Comparison of ENCODE assay signal across 8 cellular contexts in the genomic region with DNA sequence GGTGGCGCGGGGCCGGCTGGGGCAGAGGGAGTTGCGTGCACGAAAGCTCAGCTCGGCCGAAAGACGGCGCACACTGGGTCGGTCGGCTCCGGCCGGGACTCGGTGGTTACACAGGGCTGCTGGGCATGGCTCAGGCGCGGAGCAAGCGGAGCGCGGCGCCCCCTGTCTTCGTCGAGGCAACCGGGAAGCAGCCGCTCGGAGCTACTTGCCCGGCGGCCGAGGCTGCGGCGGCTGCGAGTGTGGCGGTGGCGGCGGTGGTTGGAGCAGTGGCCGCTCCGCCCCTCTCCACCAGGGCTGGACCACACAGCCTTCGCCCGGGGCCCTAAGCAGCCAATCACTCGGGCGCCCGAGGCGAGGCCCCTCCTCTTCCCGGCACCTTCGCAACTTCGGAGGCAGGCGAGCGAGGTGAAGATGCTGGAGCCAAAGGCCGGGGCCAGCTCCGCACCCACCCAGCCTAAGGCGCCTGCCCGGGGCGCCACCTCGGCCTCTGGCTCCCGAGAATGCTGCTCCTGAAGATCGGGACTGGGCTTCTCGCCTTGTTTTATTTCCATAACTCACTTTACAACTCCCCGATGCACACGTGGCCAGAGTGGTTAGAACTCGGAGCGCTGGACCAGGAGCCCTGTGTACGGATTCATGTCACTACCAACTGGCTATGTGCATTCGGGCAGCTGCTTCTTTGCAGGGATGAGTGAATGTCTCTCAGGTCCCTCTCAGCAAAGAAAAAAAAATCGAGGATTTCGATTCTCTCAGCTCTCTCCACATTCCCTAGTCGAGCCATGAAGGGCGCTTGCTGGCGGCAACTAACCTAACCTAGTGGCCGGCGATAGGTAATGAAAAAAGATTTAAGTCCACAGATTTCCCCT. TPM values are rescaled to one million over a fixed set of nuclear protein-coding genes. Genes with fewer than 3 reads are reported as not detected.
DNase-seq lines count a peak whose midpoint lies in the region; ATAC-seq, FAIRE-seq and TF ChIP-seq lines count a peak whose summit lies in the region.

TLL2 (minus strand) TSS at position 241 of the 866 bp plus-strand sequence. CDS start 241 bp downstream, outside the sequence.

- no peaks in the 10 kb centered on the region for H3K9me3 ChIP-seq in NT2/D1 (ENCODE audit: insufficient read depth, low read length)

- peak; percentile 77 for DNase-seq in DMS153 (lab: John Stamatoyannopoulos, UW)
- DNase-seq in HTR-8/SVneo (ENCODE audit: insufficient read length, low spot score), result peak; percentile 89
- DNase-seq in NT2/D1 (ENCODE audit: low read depth, low spot score), result peak; percentile 88
- peak; percentile 39 for DNase-seq in activated T-cell treated with anti-CD3 and anti-CD28 coated beads for 24 hours (ENCODE audit: low read depth)
- peak; percentile 86 to 90 for DNase-seq in erythroblast (lab: John Stamatoyannopoulos, UW)
- peak; percentile 88 for DNase-seq in mucosa of gallbladder (ENCODE audit: low spot score)
- peak; percentile 52 for DNase-seq in stimulated activated naive CD4-positive, alpha-beta T cell treated with Interleukin-2 at 50 U/mL for 16 hours (lab: John Stamatoyannopoulos, UW)

- H3K4me3 ChIP-seq in NT2/D1 (ENCODE audit: insufficient read length, low read depth), result peak within 1 kb of the TSS; percentile 61

- peak; percentile 82 for ATAC-seq in GM21390 (IDR thresholded peaks at IDR 0.05; ENCODE audit: unreplicated experiment)

- peaks cover 11% of the 10 kb centered on the region for H3K4me1 ChIP-seq in NT2/D1 (ENCODE audit: insufficient read depth, insufficient read length)

- peaks cover 19% of the 10 kb centered on the region for H3K27me3 ChIP-seq in NT2/D1 (ENCODE audit: insufficient read depth, insufficient read length)

- FAIRE-seq in HTR-8/SVneo (lab: Jason Lieb, UNC), result no peak

- no peaks in the 10 kb centered on the region for H3K36me3 ChIP-seq in NT2/D1 (ENCODE audit: insufficient read depth, insufficient read length, low read length)

- H3K9ac ChIP-seq in NT2/D1 (ENCODE audit: insufficient read length, low read depth), result peak within 1 kb of the TSS; percentile 79

- no peak for TF ChIP-seq POLR2A in erythroblast (IDR thresholded peaks at IDR 0.05; ENCODE audit: low read length)

RNA-seq across cellular contexts. Expression of gene TLL2, which starts in this region (rescaled TPM):
- 6.7 TPM for total RNA-seq in mucosa of gallbladder

Comparison
In these comparisons a context has a peak if more than half of its experiments do, and no peak if none do; other contexts are left out.
1. Peak in every context shown above with its lines: DNase-seq, ATAC-seq and H3K4me3 ChIP-seq.
2. DNase-seq: peak in every context shown above with its lines; median percentile 89 in HTR-8/SVneo; 88 in NT2/D1; 88 in erythroblast; 88 in mucosa of gallbladder; 77 in DMS153; 52 in stimulated activated naive CD4-positive, alpha-beta T cell treated with Interleukin-2 at 50 U/mL for 16 hours; 39 in activated T-cell treated with anti-CD3 and anti-CD28 coated beads for 24 hours.